Comparison of ENCODE assay signal across 8 cellular contexts in genomic region chr10:101161494-101162299, GRCh38.
DNase-seq lines count a peak whose midpoint lies in the region; ATAC-seq and TF ChIP-seq lines count a peak whose summit lies in the region.

No MANE protein-coding gene starts in this region.

- H3K27me3 ChIP-seq in brain microvascular endothelial cell (replicated peaks), result peaks cover 14% of the 10 kb centered on the region
- peaks cover 56% of the 10 kb centered on the region for H3K27me3 ChIP-seq in iPS-20b (ENCODE audit: insufficient read depth, low read length)

- in situ Hi-C loops in brain microvascular endothelial cell (cut with HindIII; ENCODE audit: low pct_ligation_motif_present, low sequenced_read_pairs), result no loop called here

- H3K4me1 ChIP-seq in iPS-20b (ENCODE audit: insufficient read depth, low read length), result 0 out of 2 replicates have a peak, but pooled peaks cover 7% of the 10 kb centered on the region

- peak; percentile 18 for DNase-seq in NK-92 treated with Interleukin-12 subunit alpha and Interleukin-12 subunit beta, amount 100 ng/mL, for 24 hours (lab: John Stamatoyannopoulos, UW)
- DNase-seq in NK-92 (lab: John Stamatoyannopoulos, UW; ENCODE audit: unreplicated experiment), result no peak
- peak; percentile 4 to 43 for DNase-seq in NCI-H1930 (lab: John Stamatoyannopoulos, UW)
- peak; percentile 74 for DNase-seq in UCSD-AML1 (lab: John Stamatoyannopoulos, UW; ENCODE audit: unreplicated experiment)
- peak; percentile 50 for DNase-seq in brain microvascular endothelial cell
- peak; percentile 36 for DNase-seq in smooth muscle cell of the brain vasculature (ENCODE audit: low read depth, low spot score)

- peak overlapping the region; percentile 15 for H3K4me3 ChIP-seq in brain microvascular endothelial cell (ENCODE audit: low read depth, low read length)
- peak overlapping the region; percentile 36 for H3K4me3 ChIP-seq in iPS-20b (ENCODE audit: low read length)

- no peaks in the 10 kb centered on the region for H3K9me3 ChIP-seq in iPS-20b (ENCODE audit: insufficient read depth, low read depth, low read length)

- peak; percentile 98 for TF ChIP-seq CTCF in brain microvascular endothelial cell (IDR thresholded peaks at IDR 0.05; ENCODE audit: low read depth, low read length, missing control alignments)

- no peaks in the 10 kb centered on the region for H3K36me3 ChIP-seq in brain microvascular endothelial cell (replicated peaks)
- no peaks in the 10 kb centered on the region for H3K36me3 ChIP-seq in iPS-20b (ENCODE audit: insufficient read depth, low read depth, low read length)

- no peak for ATAC-seq in GM21529 (IDR thresholded peaks at IDR 0.05; ENCODE audit: unreplicated experiment)

- H3K9ac ChIP-seq in iPS-20b (ENCODE audit: low read depth, low read length), result no peak overlapping the region

- H3K27ac ChIP-seq in brain microvascular endothelial cell (no peak overlapping the region), iPS-20b (ENCODE audit: low read length) (no peak overlapping the region)
